10 cellular contexts compared by ENCODE assay signal in genomic region chr6:37538107-37538506, GRCh38. TPM values are rescaled to one million over a fixed set of nuclear protein-coding genes. Genes with fewer than 3 reads are reported as not detected.
DNase-seq lines count a peak whose midpoint lies in the region; ATAC-seq, FAIRE-seq and TF ChIP-seq lines count a peak whose summit lies in the region.
"Had no signal": no experiment of that assay in that cellular context is flagged by ENCODE, and none has a peak within 500 bp of the region (broad histone marks: within the 10 kb centered on the region; RNA-seq: fewer than 3 reads in every experiment).

No MANE protein-coding gene starts in this region.

- H3K27ac Mint-ChIP-seq in CD8-positive, alpha-beta T cell, result peak overlapping the region; percentile 84

- H3K9me3 ChIP-seq in CD8-positive, alpha-beta T cell (ENCODE audit: low read length), result no peaks in the 10 kb centered on the region
- no peaks in the 10 kb centered on the region for H3K9me3 ChIP-seq in kidney (ENCODE audit: control insufficient read depth in 1 of 2, low read length in 2 of 2)

- H3K36me3 ChIP-seq in CD8-positive, alpha-beta T cell (ENCODE audit: insufficient read depth, low read length), result no peaks in the 10 kb centered on the region
- H3K36me3 ChIP-seq in kidney (ENCODE audit: control insufficient read depth in 1 of 2, insufficient read depth in 2 of 2, low read length in 2 of 2), result no peaks in the 10 kb centered on the region

- no peaks in the 10 kb centered on the region for H3K9me3 Mint-ChIP-seq in CD8-positive, alpha-beta T cell
- H3K9me3 Mint-ChIP-seq: activated naive CD4-positive, alpha-beta T cell treated with anti-CD3 and anti-CD28 coated beads, Interleukin-2, amount 50 U/mL, for 24 hours; stimulated activated naive CD8-positive, alpha-beta T cell treated with anti-CD3 and anti-CD28 coated beads, Interleukin-15, Interleukin-2, amounts not matched to agents 100 ng/mL and 50 ng/mL, for 24 hours had no signal

- in situ Hi-C loops in SK-MEL-5 (cut with HindIII; ENCODE audit: low pct_unique_long_range_greater_than_20kb, low sequenced_read_pairs), result no loop called here

- H3K4me3 Mint-ChIP-seq in CD8-positive, alpha-beta T cell, result no peak overlapping the region
- H3K4me3 Mint-ChIP-seq: activated naive CD4-positive, alpha-beta T cell treated with anti-CD3 and anti-CD28 coated beads, Interleukin-2, amount 50 U/mL, for 24 hours; stimulated activated naive CD8-positive, alpha-beta T cell treated with anti-CD3 and anti-CD28 coated beads, Interleukin-15, Interleukin-2, amounts not matched to agents 100 ng/mL and 50 ng/mL, for 24 hours had no signal

- no peak overlapping the region for H3K9ac ChIP-seq in kidney (ENCODE audit: low read length in 2 of 2)

- ATAC-seq in CD8-positive, alpha-beta T cell, result no peak
- no peak for ATAC-seq in GM21367 (IDR thresholded peaks at IDR 0.05; ENCODE audit: unreplicated experiment)

- H3K27me3 ChIP-seq in CD8-positive, alpha-beta T cell (ENCODE audit: insufficient read depth, low read length), result no peaks in the 10 kb centered on the region

- H3K27me3 Mint-ChIP-seq in CD8-positive, alpha-beta T cell (ENCODE audit: low read depth), result no peaks in the 10 kb centered on the region
- H3K27me3 Mint-ChIP-seq: activated naive CD4-positive, alpha-beta T cell treated with anti-CD3 and anti-CD28 coated beads, Interleukin-2, amount 50 U/mL, for 24 hours; stimulated activated naive CD8-positive, alpha-beta T cell treated with anti-CD3 and anti-CD28 coated beads, Interleukin-15, Interleukin-2, amounts not matched to agents 100 ng/mL and 50 ng/mL, for 24 hours had no signal

- FAIRE-seq in H54 (lab: Jason Lieb, UNC) (no peak), kidney (lab: Jason Lieb, UNC) (no peak)

- no peak for TF ChIP-seq POLR2A in H54 (IDR thresholded peaks at IDR 0.05; ENCODE audit: low read depth, low read length)

- DNase-seq in CD8-positive, alpha-beta T cell, result no peak
- DNase-seq in H54 (ENCODE audit: insufficient read length, low spot score), result peak; percentile 45
- peak; percentile 61 for DNase-seq in SK-MEL-5 (ENCODE audit: low read depth, low spot score)
- no peak for DNase-seq in kidney
- no peak for DNase-seq in Kasumi-1 (lab: John Stamatoyannopoulos, UW)
- DNase-seq in activated CD4-positive, alpha-beta T cell treated with anti-CD3 and anti-CD28 coated beads for 1 hour, result no peak
- no peak for DNase-seq in activated CD4-positive, CD25-positive, alpha-beta regulatory T cell treated with anti-CD3 and anti-CD28 coated beads, Interleukin-2, amount 50 U/mL, for 72 hours

- peaks cover 34% of the 10 kb centered on the region for H3K36me3 Mint-ChIP-seq in CD8-positive, alpha-beta T cell
- H3K36me3 Mint-ChIP-seq: activated naive CD4-positive, alpha-beta T cell treated with anti-CD3 and anti-CD28 coated beads, Interleukin-2, amount 50 U/mL, for 24 hours had no signal

- peaks cover 22% of the 10 kb centered on the region for H3K4me1 Mint-ChIP-seq in CD8-positive, alpha-beta T cell (ENCODE audit: low read depth)

- POLR2A ChIA-PET in CD8-positive, alpha-beta T cell (lab: Charles Lee), result interaction anchor here (0.6 to 1.7 kb wide), 5 partner anchors 9 to 36 kb away, joined by 3 to 14 read pairs (median 6); no protein-coding TSS in a partner anchor

- CTCF ChIA-PET in CD8-positive, alpha-beta T cell (lab: Charles Lee), result interaction anchor here (1.1 to 2.8 kb wide), 6 partner anchors 9 to 65 kb away, joined by 3 to 14 read pairs (median 4); no protein-coding TSS in a partner anchor

- no peak overlapping the region for H3K27ac ChIP-seq in CD8-positive, alpha-beta T cell (ENCODE audit: low read depth, low read length)
- H3K27ac ChIP-seq in kidney (ENCODE audit: low read depth in 2 of 2, low read length in 2 of 2), result no peak overlapping the region

- no peak for TF ChIP-seq CTCF in CD8-positive, alpha-beta T cell (IDR thresholded peaks at IDR 0.05)
- peak; percentile 28 for TF ChIP-seq CTCF in kidney (IDR thresholded peaks at IDR 0.05; ENCODE audit: borderline replicate concordance, extremely low read depth, insufficient read depth)

- intact Hi-C loops in CD8-positive, alpha-beta T cell (cut with DNase I, micrococcal nuclease), result loop anchor here in 1 of 2 experiments (5.0 kb wide), 1 partner anchor 36 kb away; no protein-coding TSS in a partner anchor
- intact Hi-C loops in kidney (cut with DNase I), result no loop called here

- H3K4me3 ChIP-seq in CD8-positive, alpha-beta T cell (ENCODE audit: low read depth, low read length), result no peak overlapping the region
- H3K4me3 ChIP-seq in kidney (ENCODE audit: low read length in 2 of 2), result no peak overlapping the region

- H3K4me1 ChIP-seq in CD8-positive, alpha-beta T cell (ENCODE audit: insufficient read depth, low read length), result peaks cover 7% of the 10 kb centered on the region
- H3K4me1 ChIP-seq in kidney (ENCODE audit: control insufficient read depth in 1 of 2, insufficient read depth in 1 of 2, low read depth in 1 of 2, low read length in 2 of 2), result peaks cover 0 to 2% of the 10 kb centered on the region in 2 donors

RNA-seq across cellular contexts. Expression of gene CCDC167, which starts 38.4 kb away (rescaled TPM):
- total RNA-seq in CD8-positive, alpha-beta T cell, result 1 to 10 TPM; 5.4 to 6.2 TPM
- 31.1 and 40.7 TPM in 2 replicates for total RNA-seq in SK-MEL-5 (2014; rRNA removed; shearing (Covaris generic))
- 32.1 and 61.6 TPM in 2 replicates for polyA plus RNA-seq in SK-MEL-5 (2015; cell fraction: cytosol; rRNA removed)
- polyA plus RNA-seq in SK-MEL-5 (2015; cell fraction: nucleus; rRNA removed), result 3.5 and 4.3 TPM in 2 replicates
- 15.7 TPM for total RNA-seq in kidney
- polyA plus RNA-seq in kidney (ENCODE audit: insufficient read depth, low read depth, low replicate concordance), result 63.5 TPM

Comparison
In these comparisons a context has a peak if more than half of its experiments do, and no peak if none do; other contexts are left out.
1. DNase-seq: peak in H54 (single experiment) and SK-MEL-5 (single experiment); none in CD8-positive, alpha-beta T cell (0 of 7), kidney (single experiment), Kasumi-1 (0 of 2), activated CD4-positive, alpha-beta T cell treated with anti-CD3 and anti-CD28 coated beads for 1 hour (single experiment) and activated CD4-positive, CD25-positive, alpha-beta regulatory T cell treated with anti-CD3 and anti-CD28 coated beads, Interleukin-2, amount 50 U/mL, for 72 hours (single experiment).